ENCODE assay signal across 18 cellular contexts in genomic region chr22:17228725-17229126, GRCh38. TPM values are rescaled to one million over a fixed set of nuclear protein-coding genes. Genes with fewer than 3 reads are reported as not detected.
DNase-seq lines count a peak whose midpoint lies in the region; ATAC-seq, FAIRE-seq and TF ChIP-seq lines count a peak whose summit lies in the region.
"Had no signal": no experiment of that assay in that cellular context is flagged by ENCODE, and none has a peak within 500 bp of the region (broad histone marks: within the 10 kb centered on the region; RNA-seq: fewer than 3 reads in every experiment).

No MANE protein-coding gene starts in this region.

- ATAC-seq in GM18907 (IDR thresholded peaks at IDR 0.05; ENCODE audit: unreplicated experiment) (peak; percentile 64), body of pancreas (peak; percentile 40), pancreas (peak; percentile 53 to 82 (median 72)), HG03432 (IDR thresholded peaks at IDR 0.05; ENCODE audit: unreplicated experiment) (no peak)
- ATAC-seq: gastroesophageal sphincter had no signal

- H3K4me3 ChIP-seq in body of pancreas = no peak overlapping the region
- H3K4me3 ChIP-seq in pancreas = no peak overlapping the region
- H3K4me3 ChIP-seq in suprapubic skin = no peak overlapping the region
- H3K4me3 ChIP-seq in WERI-Rb-1 (ENCODE audit: low read depth, low read length) = no peak overlapping the region
- H3K4me3 ChIP-seq: gastroesophageal sphincter, upper lobe of left lung had no signal

- CTCF ChIA-PET in Calu3 (lab: Charles Lee) = no interaction called here

- no peak for TF ChIP-seq EP300 in suprapubic skin (IDR thresholded peaks at IDR 0.05)

- DNase-seq in body of pancreas (peak in 3 of 4 donors; percentile 14 to 37 (median 23)), pancreas (peak in 1 of 6 donors; percentile 9), Calu3 (no peak), suprapubic skin (ENCODE audit: low spot score in 2 of 2) (no peak), WERI-Rb-1 (no peak)
- DNase-seq: activated CD4-positive, alpha-beta T cell treated with anti-CD3 and anti-CD28 coated beads, Interleukin-2, amount 50 U/mL, for 48 hours; DMS79 treated with DMSO at 0.1 percent for 48 hours; SHP77; stimulated activated CD4-positive, alpha-beta T cell treated with anti-CD3 and anti-CD28 coated beads, Interleukin-4, amount 100 ng/mL, for 4 hours; T1000 had no signal

- intact Hi-C loops in body of pancreas (cut with DNase I) (no loop called here), pancreas (cut with DNase I) (no loop called here), Calu3 (cut with micrococcal nuclease; ENCODE audit: unreplicated experiment) (no loop called here)

- H3K27me3 ChIP-seq in body of pancreas = no peaks in the 10 kb centered on the region
- H3K27me3 ChIP-seq in pancreas = no peaks in the 10 kb centered on the region
- peaks cover 4% of the 10 kb centered on the region for H3K27me3 ChIP-seq in suprapubic skin
- H3K27me3 ChIP-seq in WERI-Rb-1 (ENCODE audit: insufficient read depth, low read depth, severe bottlenecking) = peaks cover 30% of the 10 kb centered on the region
- H3K27me3 ChIP-seq: neutrophil, upper lobe of left lung had no signal

- H3K27ac Mint-ChIP-seq in IgD-negative memory B cell (peak overlapping the region in 2 of 3 donors; percentile 4 to 26), Calu3 (ENCODE audit: unreplicated experiment) (no peak overlapping the region)
- H3K27ac Mint-ChIP-seq: activated T-helper 1 cell treated with anti-CD3 and anti-CD28 coated beads, Interleukin-12 subunit alpha, Interleukin-12 subunit beta, Interleukin-2, Interleukin-4 antibody, amounts not matched to agents 30 ng/mL and 10 ng/mL and 1 ng/mL, durations not matched to agents 14 hours and 24 hours and 36 hours had no signal

- TF ChIP-seq POLR2A in body of pancreas (IDR thresholded peaks at IDR 0.05) (no peak), suprapubic skin (IDR thresholded peaks at IDR 0.05) (no peak)

- H3K9me3 ChIP-seq in body of pancreas (no peaks in the 10 kb centered on the region), pancreas (no peaks in the 10 kb centered on the region), suprapubic skin (no peaks in the 10 kb centered on the region), WERI-Rb-1 (ENCODE audit: severe bottlenecking) (no peaks in the 10 kb centered on the region)
- H3K9me3 ChIP-seq: gastroesophageal sphincter, neutrophil, upper lobe of left lung had no signal

- no TSS peak for BruUV-seq in Calu3 (replicated peaks; lab: Mats Ljungman, UMichigan)

- no peak overlapping the region for H3K4me3 Mint-ChIP-seq in IgD-negative memory B cell
- H3K4me3 Mint-ChIP-seq in Calu3 (ENCODE audit: low read depth, unreplicated experiment) = no peak overlapping the region
- H3K4me3 Mint-ChIP-seq: activated T-helper 1 cell treated with anti-CD3 and anti-CD28 coated beads, Interleukin-12 subunit alpha, Interleukin-12 subunit beta, Interleukin-2, Interleukin-4 antibody, amounts not matched to agents 30 ng/mL and 10 ng/mL and 1 ng/mL, durations not matched to agents 14 hours and 24 hours and 36 hours had no signal

- WGBS in body of pancreas, 2 donors = 46 to 48% methylated on average over 6 to 7 of the region's 7 CpGs
- WGBS in pancreas, 2 donors = 53 to 62% methylated on average over 7 of the region's 7 CpGs
- 80% methylated on average over 7 of the region's 7 CpGs for WGBS in suprapubic skin

- H3K9me3 Mint-ChIP-seq in IgD-negative memory B cell = no peaks in the 10 kb centered on the region
- H3K9me3 Mint-ChIP-seq in Calu3 (ENCODE audit: low read depth, unreplicated experiment) = no peaks in the 10 kb centered on the region
- H3K9me3 Mint-ChIP-seq: activated T-helper 1 cell treated with anti-CD3 and anti-CD28 coated beads, Interleukin-12 subunit alpha, Interleukin-12 subunit beta, Interleukin-2, Interleukin-4 antibody, amounts not matched to agents 30 ng/mL and 10 ng/mL and 1 ng/mL, durations not matched to agents 14 hours and 24 hours and 36 hours had no signal

- no peak for FAIRE-seq in pancreas (lab: Jason Lieb, UNC)
- FAIRE-seq: HTR-8/SVneo had no signal

- no peak for TF ChIP-seq CTCF in body of pancreas (IDR thresholded peaks at IDR 0.05)
- no peak for TF ChIP-seq CTCF in pancreas (IDR thresholded peaks at IDR 0.05)
- TF ChIP-seq CTCF in Calu3 (IDR thresholded peaks at IDR 0.05; ENCODE audit: unreplicated experiment) = no peak
- TF ChIP-seq CTCF in suprapubic skin (IDR thresholded peaks at IDR 0.05) = no peak
- TF ChIP-seq CTCF in WERI-Rb-1 (IDR thresholded peaks at IDR 0.05; ENCODE audit: low read depth, low read length) = no peak

- H3K4me1 Mint-ChIP-seq in IgD-negative memory B cell (peaks cover 5 to 16% (median 13%) of the 10 kb centered on the region in 3 donors), Calu3 (ENCODE audit: low read depth, unreplicated experiment) (no peaks in the 10 kb centered on the region)

- no peaks in the 10 kb centered on the region for H3K36me3 Mint-ChIP-seq in IgD-negative memory B cell
- no peaks in the 10 kb centered on the region for H3K36me3 Mint-ChIP-seq in Calu3 (ENCODE audit: insufficient read depth, unreplicated experiment)

- H3K27me3 Mint-ChIP-seq in IgD-negative memory B cell (no peaks in the 10 kb centered on the region), Calu3 (ENCODE audit: unreplicated experiment) (peaks cover 26% of the 10 kb centered on the region)

- H3K27ac ChIP-seq in body of pancreas = no peak overlapping the region
- no peak overlapping the region for H3K27ac ChIP-seq in pancreas
- H3K27ac ChIP-seq in suprapubic skin = no peak overlapping the region
- H3K27ac ChIP-seq in WERI-Rb-1 = no peak overlapping the region
- H3K27ac ChIP-seq: gastroesophageal sphincter, neutrophil had no signal

- H3K4me1 ChIP-seq in body of pancreas = peaks cover 8% of the 10 kb centered on the region
- H3K4me1 ChIP-seq in pancreas = no peaks in the 10 kb centered on the region
- H3K4me1 ChIP-seq in suprapubic skin = no peaks in the 10 kb centered on the region
- H3K4me1 ChIP-seq: gastroesophageal sphincter had no signal

- H3K36me3 ChIP-seq in body of pancreas (replicated peaks in 1 of 2; ENCODE audit: insufficient read depth in 1 of 2, low read depth in 2 of 2) (no peaks in the 10 kb centered on the region), pancreas (no peaks in the 10 kb centered on the region), suprapubic skin (no peaks in the 10 kb centered on the region), WERI-Rb-1 (no peaks in the 10 kb centered on the region)
- H3K36me3 ChIP-seq: gastroesophageal sphincter, neutrophil, upper lobe of left lung had no signal

RNA-seq across cellular contexts. Expression of gene ADA2, which starts 9.5 kb away (rescaled TPM):
- polyA plus RNA-seq in IgD-negative memory B cell (59.9 TPM), pancreas (10 to 100 TPM in 1 of 2 donors, 1 to 10 TPM in 1; 6.9 to 28.1 TPM)
- total RNA-seq in body of pancreas (1 to 10 TPM; 2.3 to 3.4 TPM), pancreas (10 to 100 TPM in 2 of 6 donors, 1 to 10 TPM in 4; 1.5 to 23.8 (median 7.4) TPM), Calu3 (2022) (not detected in 2 replicates), suprapubic skin (1 to 10 TPM in 3 of 4 donors, under 1 TPM in 1; 0.98 to 7.6 (median 6.4) TPM)

Comparison
In these comparisons a context has a peak if more than half of its experiments do, and no peak if none do; other contexts are left out.
1. DNase-seq: peak in body of pancreas (3 of 4); none in Calu3 (single experiment), suprapubic skin (0 of 2) and WERI-Rb-1 (single experiment).